ENCODE assay signal across 2 cellular contexts in the genomic region with DNA sequence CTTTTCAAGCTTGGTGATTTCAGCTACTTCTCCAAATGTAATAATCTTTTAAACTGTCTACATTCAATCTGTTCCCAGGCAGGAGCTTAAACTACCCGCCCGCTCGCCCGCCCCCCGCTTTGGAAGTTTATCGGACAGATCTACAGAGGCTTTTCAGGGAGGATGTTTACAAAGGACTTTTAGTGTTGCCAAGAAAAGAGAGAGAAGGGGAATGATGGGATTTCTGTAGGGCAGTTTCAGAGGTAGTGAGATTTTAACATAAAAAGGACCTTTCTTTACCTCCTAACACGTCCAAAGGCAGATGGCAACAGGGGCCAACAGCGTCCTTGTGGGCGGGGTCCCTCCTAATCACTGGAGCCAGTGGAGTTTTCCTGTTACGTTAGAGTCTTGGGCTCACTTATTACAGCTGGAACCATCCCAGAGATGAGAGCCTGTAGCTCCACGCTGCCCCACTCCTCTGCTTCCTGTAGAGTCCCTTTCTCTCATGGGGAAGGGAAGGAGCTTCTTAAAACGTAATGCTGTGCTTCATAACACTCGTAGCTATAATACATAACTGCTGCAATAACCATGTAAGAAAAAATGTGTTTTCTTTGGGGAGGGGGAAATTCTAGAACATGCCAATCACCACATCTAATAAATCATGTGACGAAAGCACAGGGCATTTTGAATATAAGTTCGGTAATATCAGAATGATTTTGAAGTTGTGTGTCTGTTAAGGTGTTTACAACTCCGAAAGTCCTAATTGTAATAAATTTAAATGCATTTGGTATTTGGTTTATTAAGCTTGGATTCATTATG.
TF ChIP-seq lines count a peak whose summit lies in the region.

No MANE protein-coding gene starts in this region.

TF ChIP-seq in IMR-90, 13 proteins besides CTCF, POLR2A, EP300 and RAD21 (continued from another document):
- TF ChIP-seq NFE2L2 (IDR thresholded peaks at IDR 0.05; ENCODE audit: low read depth, low read length): no peak

TF ChIP-seq in WTC11, 78 proteins besides CTCF, POLR2A, EP300 and RAD21 (continued from another document):
- TF ChIP-seq, protein P1, sequence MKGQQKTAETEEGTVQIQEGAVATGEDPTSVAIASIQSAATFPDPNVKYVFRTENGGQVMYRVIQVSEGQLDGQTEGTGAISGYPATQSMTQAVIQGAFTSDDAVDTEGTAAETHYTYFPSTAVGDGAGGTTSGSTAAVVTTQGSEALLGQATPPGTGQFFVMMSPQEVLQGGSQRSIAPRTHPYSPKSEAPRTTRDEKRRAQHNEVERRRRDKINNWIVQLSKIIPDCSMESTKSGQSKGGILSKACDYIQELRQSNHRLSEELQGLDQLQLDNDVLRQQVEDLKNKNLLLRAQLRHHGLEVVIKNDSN (CRISPR knock-in tag; IDR thresholded peaks at IDR 0.05): no peak
- TF ChIP-seq, protein P2, sequence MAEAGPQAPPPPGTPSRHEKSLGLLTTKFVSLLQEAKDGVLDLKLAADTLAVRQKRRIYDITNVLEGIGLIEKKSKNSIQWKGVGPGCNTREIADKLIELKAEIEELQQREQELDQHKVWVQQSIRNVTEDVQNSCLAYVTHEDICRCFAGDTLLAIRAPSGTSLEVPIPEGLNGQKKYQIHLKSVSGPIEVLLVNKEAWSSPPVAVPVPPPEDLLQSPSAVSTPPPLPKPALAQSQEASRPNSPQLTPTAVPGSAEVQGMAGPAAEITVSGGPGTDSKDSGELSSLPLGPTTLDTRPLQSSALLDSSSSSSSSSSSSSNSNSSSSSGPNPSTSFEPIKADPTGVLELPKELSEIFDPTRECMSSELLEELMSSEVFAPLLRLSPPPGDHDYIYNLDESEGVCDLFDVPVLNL (CRISPR knock-in tag; IDR thresholded peaks at IDR 0.05; ENCODE audit: borderline replicate concordance, low read depth): no peak
- no peak for TF ChIP-seq GRHL2 (CRISPR knock-in tag; IDR thresholded peaks at IDR 0.05; ENCODE audit: insufficient replicate concordance, severe bottlenecking)
- no peak for TF ChIP-seq MXD4 (CRISPR knock-in tag; IDR thresholded peaks at IDR 0.05; ENCODE audit: borderline replicate concordance)
- TF ChIP-seq, protein P3, sequence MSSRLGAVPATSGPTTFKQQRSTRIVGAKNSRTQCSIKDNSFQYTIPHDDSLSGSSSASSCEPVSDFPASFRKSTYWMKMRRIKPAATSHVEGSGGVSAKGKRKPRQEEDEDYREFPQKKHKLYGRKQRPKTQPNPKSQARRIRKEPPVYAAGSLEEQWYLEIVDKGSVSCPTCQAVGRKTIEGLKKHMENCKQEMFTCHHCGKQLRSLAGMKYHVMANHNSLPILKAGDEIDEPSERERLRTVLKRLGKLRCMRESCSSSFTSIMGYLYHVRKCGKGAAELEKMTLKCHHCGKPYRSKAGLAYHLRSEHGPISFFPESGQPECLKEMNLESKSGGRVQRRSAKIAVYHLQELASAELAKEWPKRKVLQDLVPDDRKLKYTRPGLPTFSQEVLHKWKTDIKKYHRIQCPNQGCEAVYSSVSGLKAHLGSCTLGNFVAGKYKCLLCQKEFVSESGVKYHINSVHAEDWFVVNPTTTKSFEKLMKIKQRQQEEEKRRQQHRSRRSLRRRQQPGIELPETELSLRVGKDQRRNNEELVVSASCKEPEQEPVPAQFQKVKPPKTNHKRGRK (CRISPR knock-in tag; IDR thresholded peaks at IDR 0.05; ENCODE audit: borderline replicate concordance): no peak
- TF ChIP-seq, protein P4, sequence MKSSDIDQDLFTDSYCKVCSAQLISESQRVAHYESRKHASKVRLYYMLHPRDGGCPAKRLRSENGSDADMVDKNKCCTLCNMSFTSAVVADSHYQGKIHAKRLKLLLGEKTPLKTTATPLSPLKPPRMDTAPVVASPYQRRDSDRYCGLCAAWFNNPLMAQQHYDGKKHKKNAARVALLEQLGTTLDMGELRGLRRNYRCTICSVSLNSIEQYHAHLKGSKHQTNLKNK (CRISPR knock-in tag; IDR thresholded peaks at IDR 0.05): no peak
- TF ChIP-seq, protein P5, sequence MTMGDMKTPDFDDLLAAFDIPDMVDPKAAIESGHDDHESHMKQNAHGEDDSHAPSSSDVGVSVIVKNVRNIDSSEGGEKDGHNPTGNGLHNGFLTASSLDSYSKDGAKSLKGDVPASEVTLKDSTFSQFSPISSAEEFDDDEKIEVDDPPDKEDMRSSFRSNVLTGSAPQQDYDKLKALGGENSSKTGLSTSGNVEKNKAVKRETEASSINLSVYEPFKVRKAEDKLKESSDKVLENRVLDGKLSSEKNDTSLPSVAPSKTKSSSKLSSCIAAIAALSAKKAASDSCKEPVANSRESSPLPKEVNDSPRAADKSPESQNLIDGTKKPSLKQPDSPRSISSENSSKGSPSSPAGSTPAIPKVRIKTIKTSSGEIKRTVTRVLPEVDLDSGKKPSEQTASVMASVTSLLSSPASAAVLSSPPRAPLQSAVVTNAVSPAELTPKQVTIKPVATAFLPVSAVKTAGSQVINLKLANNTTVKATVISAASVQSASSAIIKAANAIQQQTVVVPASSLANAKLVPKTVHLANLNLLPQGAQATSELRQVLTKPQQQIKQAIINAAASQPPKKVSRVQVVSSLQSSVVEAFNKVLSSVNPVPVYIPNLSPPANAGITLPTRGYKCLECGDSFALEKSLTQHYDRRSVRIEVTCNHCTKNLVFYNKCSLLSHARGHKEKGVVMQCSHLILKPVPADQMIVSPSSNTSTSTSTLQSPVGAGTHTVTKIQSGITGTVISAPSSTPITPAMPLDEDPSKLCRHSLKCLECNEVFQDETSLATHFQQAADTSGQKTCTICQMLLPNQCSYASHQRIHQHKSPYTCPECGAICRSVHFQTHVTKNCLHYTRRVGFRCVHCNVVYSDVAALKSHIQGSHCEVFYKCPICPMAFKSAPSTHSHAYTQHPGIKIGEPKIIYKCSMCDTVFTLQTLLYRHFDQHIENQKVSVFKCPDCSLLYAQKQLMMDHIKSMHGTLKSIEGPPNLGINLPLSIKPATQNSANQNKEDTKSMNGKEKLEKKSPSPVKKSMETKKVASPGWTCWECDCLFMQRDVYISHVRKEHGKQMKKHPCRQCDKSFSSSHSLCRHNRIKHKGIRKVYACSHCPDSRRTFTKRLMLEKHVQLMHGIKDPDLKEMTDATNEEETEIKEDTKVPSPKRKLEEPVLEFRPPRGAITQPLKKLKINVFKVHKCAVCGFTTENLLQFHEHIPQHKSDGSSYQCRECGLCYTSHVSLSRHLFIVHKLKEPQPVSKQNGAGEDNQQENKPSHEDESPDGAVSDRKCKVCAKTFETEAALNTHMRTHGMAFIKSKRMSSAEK (CRISPR knock-in tag; IDR thresholded peaks at IDR 0.05; ENCODE audit: borderline replicate concordance): no peak
